9 cellular contexts compared by ENCODE assay signal in genomic region chr5:1488882-1489680, GRCh38. TPM values are rescaled to one million over a fixed set of nuclear protein-coding genes. Genes with fewer than 3 reads are reported as not detected.
DNase-seq lines count a peak whose midpoint lies in the region; ATAC-seq, FAIRE-seq and TF ChIP-seq lines count a peak whose summit lies in the region.
"Had no signal": no experiment of that assay in that cellular context is flagged by ENCODE, and none has a peak within 500 bp of the region (broad histone marks: within the 10 kb centered on the region; RNA-seq: fewer than 3 reads in every experiment).

No MANE protein-coding gene starts in this region.

- peaks cover 2% of the 10 kb centered on the region; the same call in 1 of the 3 replicates for H3K4me1 Mint-ChIP-seq in GM23338

- peaks cover 29% of the 10 kb centered on the region for H3K36me3 ChIP-seq in GM23338 (ENCODE audit: insufficient read depth)

- H3K27ac Mint-ChIP-seq in GM23338 = no peak overlapping the region

- peak; percentile 87 to 89 for ATAC-seq in activated CD4-positive, CD25-positive, alpha-beta regulatory T cell treated with anti-CD3 and anti-CD28 coated beads, Interleukin-2, amount 50 U/mL, for 24 hours
- no peak for ATAC-seq in GM23338

- no peak for DNase-seq in activated CD4-positive, CD25-positive, alpha-beta regulatory T cell treated with anti-CD3 and anti-CD28 coated beads, Interleukin-2, amount 50 U/mL, for 72 hours
- DNase-seq in GM23338 (ENCODE audit: low spot score) = no peak
- DNase-seq in MV-4-11 (lab: John Stamatoyannopoulos, UW) = peak; percentile 46
- DNase-seq in epithelial cell of esophagus (ENCODE audit: low read depth) = peak; percentile 84
- peak; percentile 90 for DNase-seq in stromal cell of bone marrow (ENCODE audit: low read depth)
- DNase-seq in KBM-7 = no peak
- no peak for DNase-seq in frontal cortex (ENCODE audit: low spot score in 2 of 2)

- FAIRE-seq in frontal cortex (lab: Jason Lieb, UNC) = no peak

- H3K4me3 ChIP-seq in GM23338 (no peak overlapping the region), epithelial cell of esophagus (ENCODE audit: low read length) (no peak overlapping the region)

- H3K9me2 ChIP-seq in GM23338 (ENCODE audit: insufficient read depth) = no peaks in the 10 kb centered on the region

- peaks cover 10% of the 10 kb centered on the region; the same call in 1 of the 2 replicates for H4K20me1 ChIP-seq in GM23338 (replicated peaks; ENCODE audit: insufficient read depth)

- no peak overlapping the region for H3K4me3 Mint-ChIP-seq in GM23338

- in situ Hi-C loops in KBM-7 (cut with MboI; ENCODE audit: low pct_unique_long_range_greater_than_20kb, low sequenced_read_pairs) = no loop called here

- H2AFZ ChIP-seq in GM23338 = no peak overlapping the region

- H3K79me2 ChIP-seq in GM23338 (replicated peaks; ENCODE audit: insufficient read depth) = peaks cover 21% of the 10 kb centered on the region; the same call in 1 of the 2 replicates

- TF ChIP-seq CTCF in GM23338 (conservative IDR thresholded peaks at IDR 0.05; ENCODE audit: low read depth in 2 of 2) (no peak), epithelial cell of esophagus (IDR thresholded peaks at IDR 0.05; ENCODE audit: insufficient read depth, low read depth, low read length, missing control alignments) (no peak)

- H3K4me1 ChIP-seq in GM23338 (ENCODE audit: insufficient read depth) = no peaks in the 10 kb centered on the region

- no peaks in the 10 kb centered on the region for H3K9me3 Mint-ChIP-seq in GM23338

- H3F3A ChIP-seq in GM23338 (replicated peaks; ENCODE audit: low read depth) = peaks cover 3% of the 10 kb centered on the region; the same call in 1 of the 2 replicates

- H3K36me3 Mint-ChIP-seq in GM23338 (ENCODE audit: low read depth) = peaks cover 84% of the 10 kb centered on the region

- no peak overlapping the region for H3K4me2 ChIP-seq in GM23338

- H3K27me3 Mint-ChIP-seq in GM23338 (ENCODE audit: insufficient read depth, low read depth, poor library complexity) = peaks cover 19% of the 10 kb centered on the region

- peak overlapping the region; percentile 50; the same call in 1 of the 2 replicates for H3K27ac ChIP-seq in GM23338 (ENCODE audit: low read depth)
- H3K27ac ChIP-seq: 22Rv1 had no signal

- H3K27me3 ChIP-seq in GM23338 (ENCODE audit: insufficient read depth) = no peaks in the 10 kb centered on the region

TF ChIP-seq in GM23338, 12 proteins besides CTCF, POLR2A, EP300 and RAD21:
- TF ChIP-seq ZNF331 (CRISPR knock-in tag; IDR thresholded peaks at IDR 0.05; ENCODE audit: low read depth) (no peak), POLR2AphosphoS5 (IDR thresholded peaks at IDR 0.05; ENCODE audit: low read depth) (0 out of 2 replicates have a peak, but pooled peaks have one; percentile 21), JUNB (IDR thresholded peaks at IDR 0.05; ENCODE audit: unreplicated experiment) (no peak), EZH2 (IDR thresholded peaks at IDR 0.05; ENCODE audit: low read depth, unreplicated experiment) (no peak)
- TF ChIP-seq, protein P1, sequence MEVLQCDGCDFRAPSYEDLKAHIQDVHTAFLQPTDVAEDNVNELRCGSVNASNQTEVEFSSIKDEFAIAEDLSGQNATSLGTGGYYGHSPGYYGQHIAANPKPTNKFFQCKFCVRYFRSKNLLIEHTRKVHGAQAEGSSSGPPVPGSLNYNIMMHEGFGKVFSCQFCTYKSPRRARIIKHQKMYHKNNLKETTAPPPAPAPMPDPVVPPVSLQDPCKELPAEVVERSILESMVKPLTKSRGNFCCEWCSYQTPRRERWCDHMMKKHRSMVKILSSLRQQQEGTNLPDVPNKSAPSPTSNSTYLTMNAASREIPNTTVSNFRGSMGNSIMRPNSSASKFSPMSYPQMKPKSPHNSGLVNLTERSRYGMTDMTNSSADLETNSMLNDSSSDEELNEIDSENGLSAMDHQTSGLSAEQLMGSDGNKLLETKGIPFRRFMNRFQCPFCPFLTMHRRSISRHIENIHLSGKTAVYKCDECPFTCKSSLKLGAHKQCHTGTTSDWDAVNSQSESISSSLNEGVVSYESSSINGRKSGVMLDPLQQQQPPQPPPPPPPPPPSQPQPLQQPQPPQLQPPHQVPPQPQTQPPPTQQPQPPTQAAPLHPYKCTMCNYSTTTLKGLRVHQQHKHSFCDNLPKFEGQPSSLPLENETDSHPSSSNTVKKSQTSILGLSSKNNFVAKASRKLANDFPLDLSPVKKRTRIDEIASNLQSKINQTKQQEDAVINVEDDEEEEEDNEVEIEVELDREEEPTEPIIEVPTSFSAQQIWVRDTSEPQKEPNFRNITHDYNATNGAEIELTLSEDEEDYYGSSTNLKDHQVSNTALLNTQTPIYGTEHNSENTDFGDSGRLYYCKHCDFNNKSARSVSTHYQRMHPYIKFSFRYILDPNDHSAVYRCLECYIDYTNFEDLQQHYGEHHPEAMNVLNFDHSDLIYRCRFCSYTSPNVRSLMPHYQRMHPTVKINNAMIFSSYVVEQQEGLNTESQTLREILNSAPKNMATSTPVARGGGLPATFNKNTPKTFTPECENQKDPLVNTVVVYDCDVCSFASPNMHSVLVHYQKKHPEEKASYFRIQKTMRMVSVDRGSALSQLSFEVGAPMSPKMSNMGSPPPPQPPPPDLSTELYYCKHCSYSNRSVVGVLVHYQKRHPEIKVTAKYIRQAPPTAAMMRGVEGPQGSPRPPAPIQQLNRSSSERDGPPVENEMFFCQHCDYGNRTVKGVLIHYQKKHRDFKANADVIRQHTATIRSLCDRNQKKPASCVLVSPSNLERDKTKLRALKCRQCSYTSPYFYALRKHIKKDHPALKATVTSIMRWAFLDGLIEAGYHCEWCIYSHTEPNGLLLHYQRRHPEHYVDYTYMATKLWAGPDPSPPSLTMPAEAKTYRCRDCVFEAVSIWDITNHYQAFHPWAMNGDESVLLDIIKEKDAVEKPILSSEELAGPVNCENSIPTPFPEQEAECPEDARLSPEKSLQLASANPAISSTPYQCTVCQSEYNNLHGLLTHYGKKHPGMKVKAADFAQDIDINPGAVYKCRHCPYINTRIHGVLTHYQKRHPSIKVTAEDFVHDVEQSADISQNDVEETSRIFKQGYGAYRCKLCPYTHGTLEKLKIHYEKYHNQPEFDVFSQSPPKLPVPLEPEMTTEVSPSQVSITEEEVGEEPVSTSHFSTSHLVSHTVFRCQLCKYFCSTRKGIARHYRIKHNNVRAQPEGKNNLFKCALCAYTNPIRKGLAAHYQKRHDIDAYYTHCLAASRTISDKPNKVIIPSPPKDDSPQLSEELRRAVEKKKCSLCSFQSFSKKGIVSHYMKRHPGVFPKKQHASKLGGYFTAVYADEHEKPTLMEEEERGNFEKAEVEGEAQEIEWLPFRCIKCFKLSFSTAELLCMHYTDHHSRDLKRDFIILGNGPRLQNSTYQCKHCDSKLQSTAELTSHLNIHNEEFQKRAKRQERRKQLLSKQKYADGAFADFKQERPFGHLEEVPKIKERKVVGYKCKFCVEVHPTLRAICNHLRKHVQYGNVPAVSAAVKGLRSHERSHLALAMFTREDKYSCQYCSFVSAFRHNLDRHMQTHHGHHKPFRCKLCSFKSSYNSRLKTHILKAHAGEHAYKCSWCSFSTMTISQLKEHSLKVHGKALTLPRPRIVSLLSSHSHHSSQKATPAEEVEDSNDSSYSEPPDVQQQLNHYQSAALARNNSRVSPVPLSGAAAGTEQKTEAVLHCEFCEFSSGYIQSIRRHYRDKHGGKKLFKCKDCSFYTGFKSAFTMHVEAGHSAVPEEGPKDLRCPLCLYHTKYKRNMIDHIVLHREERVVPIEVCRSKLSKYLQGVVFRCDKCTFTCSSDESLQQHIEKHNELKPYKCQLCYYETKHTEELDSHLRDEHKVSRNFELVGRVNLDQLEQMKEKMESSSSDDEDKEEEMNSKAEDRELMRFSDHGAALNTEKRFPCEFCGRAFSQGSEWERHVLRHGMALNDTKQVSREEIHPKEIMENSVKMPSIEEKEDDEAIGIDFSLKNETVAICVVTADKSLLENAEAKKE (CRISPR knock-in tag; IDR thresholded peaks at IDR 0.05) = no peak
- TF ChIP-seq, protein P2, sequence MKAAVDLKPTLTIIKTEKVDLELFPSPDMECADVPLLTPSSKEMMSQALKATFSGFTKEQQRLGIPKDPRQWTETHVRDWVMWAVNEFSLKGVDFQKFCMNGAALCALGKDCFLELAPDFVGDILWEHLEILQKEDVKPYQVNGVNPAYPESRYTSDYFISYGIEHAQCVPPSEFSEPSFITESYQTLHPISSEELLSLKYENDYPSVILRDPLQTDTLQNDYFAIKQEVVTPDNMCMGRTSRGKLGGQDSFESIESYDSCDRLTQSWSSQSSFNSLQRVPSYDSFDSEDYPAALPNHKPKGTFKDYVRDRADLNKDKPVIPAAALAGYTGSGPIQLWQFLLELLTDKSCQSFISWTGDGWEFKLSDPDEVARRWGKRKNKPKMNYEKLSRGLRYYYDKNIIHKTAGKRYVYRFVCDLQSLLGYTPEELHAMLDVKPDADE (IDR thresholded peaks at IDR 0.05) = no peak
- TF ChIP-seq, protein P3, sequence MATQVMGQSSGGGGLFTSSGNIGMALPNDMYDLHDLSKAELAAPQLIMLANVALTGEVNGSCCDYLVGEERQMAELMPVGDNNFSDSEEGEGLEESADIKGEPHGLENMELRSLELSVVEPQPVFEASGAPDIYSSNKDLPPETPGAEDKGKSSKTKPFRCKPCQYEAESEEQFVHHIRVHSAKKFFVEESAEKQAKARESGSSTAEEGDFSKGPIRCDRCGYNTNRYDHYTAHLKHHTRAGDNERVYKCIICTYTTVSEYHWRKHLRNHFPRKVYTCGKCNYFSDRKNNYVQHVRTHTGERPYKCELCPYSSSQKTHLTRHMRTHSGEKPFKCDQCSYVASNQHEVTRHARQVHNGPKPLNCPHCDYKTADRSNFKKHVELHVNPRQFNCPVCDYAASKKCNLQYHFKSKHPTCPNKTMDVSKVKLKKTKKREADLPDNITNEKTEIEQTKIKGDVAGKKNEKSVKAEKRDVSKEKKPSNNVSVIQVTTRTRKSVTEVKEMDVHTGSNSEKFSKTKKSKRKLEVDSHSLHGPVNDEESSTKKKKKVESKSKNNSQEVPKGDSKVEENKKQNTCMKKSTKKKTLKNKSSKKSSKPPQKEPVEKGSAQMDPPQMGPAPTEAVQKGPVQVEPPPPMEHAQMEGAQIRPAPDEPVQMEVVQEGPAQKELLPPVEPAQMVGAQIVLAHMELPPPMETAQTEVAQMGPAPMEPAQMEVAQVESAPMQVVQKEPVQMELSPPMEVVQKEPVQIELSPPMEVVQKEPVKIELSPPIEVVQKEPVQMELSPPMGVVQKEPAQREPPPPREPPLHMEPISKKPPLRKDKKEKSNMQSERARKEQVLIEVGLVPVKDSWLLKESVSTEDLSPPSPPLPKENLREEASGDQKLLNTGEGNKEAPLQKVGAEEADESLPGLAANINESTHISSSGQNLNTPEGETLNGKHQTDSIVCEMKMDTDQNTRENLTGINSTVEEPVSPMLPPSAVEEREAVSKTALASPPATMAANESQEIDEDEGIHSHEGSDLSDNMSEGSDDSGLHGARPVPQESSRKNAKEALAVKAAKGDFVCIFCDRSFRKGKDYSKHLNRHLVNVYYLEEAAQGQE (IDR thresholded peaks at IDR 0.05; ENCODE audit: unreplicated experiment) = no peak
TF ChIP-seq in GM23338: peak in this region for 1.

RNA-seq across cellular contexts. Expression of gene LPCAT1, which starts 34.7 kb away (rescaled TPM):
- total RNA-seq in GM23338 (2014; rRNA removed; shearing (Covaris generic)) = 255 and 263 TPM in 2 replicates
- polyA plus RNA-seq in GM23338 (2016; fragmentation: Nextera tagmentation; extraction: Ambion mirVana) = 75.0 and 78.0 TPM in 2 replicates
- 127 TPM for total RNA-seq in frontal cortex

RNA-seq across cellular contexts. Expression of gene SLC6A3, which starts 43.8 kb away (rescaled TPM):
- 0.85 and 1.0 TPM in 2 replicates for total RNA-seq in GM23338 (2014; rRNA removed; shearing (Covaris generic))
- 0.31 and 0.76 TPM in 2 replicates for polyA plus RNA-seq in GM23338 (2016; fragmentation: Nextera tagmentation; extraction: Ambion mirVana)
- total RNA-seq in frontal cortex = not detected

Comparison
In these comparisons a context has a peak if more than half of its experiments do, and no peak if none do; other contexts are left out.
1. DNase-seq: peak in MV-4-11 (single experiment), epithelial cell of esophagus (single experiment) and stromal cell of bone marrow (single experiment); none in activated CD4-positive, CD25-positive, alpha-beta regulatory T cell treated with anti-CD3 and anti-CD28 coated beads, Interleukin-2, amount 50 U/mL, for 72 hours (single experiment), GM23338 (single experiment), KBM-7 (single experiment) and frontal cortex (0 of 2).